Comparison of ENCODE assay signal across 18 cellular contexts in the genomic region with DNA sequence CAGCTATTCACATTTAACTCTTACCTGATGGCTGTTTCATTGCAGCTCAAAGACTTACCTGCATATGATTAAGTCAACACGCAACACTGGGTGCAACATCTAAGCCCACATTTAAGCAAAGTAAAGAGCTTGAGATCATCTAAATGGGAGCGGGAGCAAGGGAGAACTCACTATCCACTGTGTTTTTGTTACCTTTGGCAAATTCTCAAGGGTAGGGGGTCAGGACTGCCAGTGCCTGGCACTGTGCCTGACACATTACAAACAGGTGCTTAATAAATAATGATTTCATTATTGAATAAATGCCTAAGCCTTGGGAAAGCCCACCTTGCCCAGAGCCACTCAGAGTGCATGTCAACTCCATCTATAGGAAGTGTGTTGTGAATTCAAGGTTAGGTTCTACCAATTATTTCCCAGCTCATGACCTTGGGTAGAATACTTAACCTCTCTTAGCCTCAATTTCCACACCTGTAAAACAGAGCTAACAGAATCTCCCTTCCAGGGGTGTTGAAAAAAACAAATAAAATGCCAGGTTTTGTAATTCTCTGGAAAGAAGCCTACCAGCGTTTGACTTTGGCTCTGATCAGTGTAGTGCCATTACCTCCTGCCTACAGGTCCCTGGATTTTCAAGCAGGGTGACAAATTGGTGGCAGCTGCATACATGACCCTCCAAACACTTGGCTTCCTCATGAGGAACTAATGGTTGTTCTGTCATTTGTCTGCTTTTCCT.
DNase-seq lines count a peak whose midpoint lies in the region; ATAC-seq and TF ChIP-seq lines count a peak whose summit lies in the region.
"Had no signal": no experiment of that assay in that cellular context is flagged by ENCODE, and none has a peak within 500 bp of the region (broad histone marks: within the 10 kb centered on the region; RNA-seq: fewer than 3 reads in every experiment).

No MANE protein-coding gene starts in this region.

- intact Hi-C loops in adrenal gland (cut with DNase I) (no loop called here), natural killer cell (cut with micrococcal nuclease) (no loop called here), vagina (cut with DNase I) (no loop called here)

- H3K27me3 Mint-ChIP-seq in endothelial cell (ENCODE audit: unreplicated experiment) (peaks cover 4% of the 10 kb centered on the region), natural killer cell (ENCODE audit: low read depth in 2 of 2) (no peaks in the 10 kb centered on the region)

- 40 to 71% (median 60%) methylated on average over 3 of the region's 3 CpGs for WGBS in adrenal gland, 4 donors

- H3K4me1 ChIP-seq in adrenal gland (replicated peaks in 1 of 2) (peaks cover 12 to 36% of the 10 kb centered on the region in 2 donors), vagina (peaks cover 68% of the 10 kb centered on the region)

- H3K27me3 ChIP-seq in adrenal gland (no peaks in the 10 kb centered on the region), vagina (no peaks in the 10 kb centered on the region)
- H3K27me3 ChIP-seq: Peyer's patch, SJSA1 had no signal

- H3K4me1 Mint-ChIP-seq in endothelial cell (ENCODE audit: unreplicated experiment) (peaks cover 9% of the 10 kb centered on the region), natural killer cell (peaks cover 80 to 82% of the 10 kb centered on the region in 2 donors)

- H3K36me3 ChIP-seq in adrenal gland (replicated peaks in 1 of 2) (no peaks in the 10 kb centered on the region), vagina (no peaks in the 10 kb centered on the region)
- H3K36me3 ChIP-seq: Peyer's patch, SJSA1 had no signal

- peaks cover 10% of the 10 kb centered on the region for H3K36me3 Mint-ChIP-seq in endothelial cell (ENCODE audit: low read depth, unreplicated experiment)
- no peaks in the 10 kb centered on the region for H3K36me3 Mint-ChIP-seq in natural killer cell

- DNase-seq in adrenal gland (no peak), endothelial cell (ENCODE audit: low spot score) (no peak), natural killer cell (no peak), vagina (ENCODE audit: extremely low spot score in 2 of 2) (peak in 1 of 2 donors; percentile 42), cerebellar cortex (ENCODE audit: low spot score) (no peak), NCI-H82 (lab: John Stamatoyannopoulos, UW) (no peak)
- no peak for DNase-seq in activated T-cell treated with anti-CD3 and anti-CD28 coated beads, Interleukin-2, amount 50 U/mL, for 48 hours
- DNase-seq: ACHN; C1 segment of cervical spinal cord; DMS79; H7; HFFc6; KG1; NCI-H187; NCI-H526; NK-92 treated with Interleukin-12 subunit alpha and Interleukin-12 subunit beta, amount 100 ng/mL, for 24 hours; Peyer's patch had no signal

- TF ChIP-seq CTCF in adrenal gland (IDR thresholded peaks at IDR 0.05) = no peak
- no peak for TF ChIP-seq CTCF in endothelial cell (IDR thresholded peaks at IDR 0.05; ENCODE audit: unreplicated experiment)
- no peak for TF ChIP-seq CTCF in natural killer cell (IDR thresholded peaks at IDR 0.05)
- TF ChIP-seq CTCF in vagina (IDR thresholded peaks at IDR 0.05) = no peak

- no peak for ATAC-seq in natural killer cell

- H3K9me3 ChIP-seq in adrenal gland (replicated peaks in 1 of 3) = no peaks in the 10 kb centered on the region
- H3K9me3 ChIP-seq in vagina = no peaks in the 10 kb centered on the region
- H3K9me3 ChIP-seq: Peyer's patch, SJSA1 had no signal

- H3K27ac ChIP-seq in adrenal gland (peak overlapping the region in 3 of 5 donors; percentile 3 to 27 (median 22)), vagina (peak overlapping the region; percentile 86)
- H3K27ac ChIP-seq: SJSA1 had no signal

- H3K4me3 Mint-ChIP-seq in endothelial cell (ENCODE audit: unreplicated experiment) (peak overlapping the region; percentile 0), natural killer cell (peak overlapping the region; percentile 18)
- H3K4me3 Mint-ChIP-seq: HFFc6 had no signal

- H3K4me3 ChIP-seq in adrenal gland (no peak overlapping the region), vagina (no peak overlapping the region)
- H3K4me3 ChIP-seq: Peyer's patch, SJSA1 had no signal

- H3K27ac Mint-ChIP-seq in endothelial cell (ENCODE audit: unreplicated experiment) (no peak overlapping the region), natural killer cell (peak overlapping the region; percentile 80 to 83)
- H3K27ac Mint-ChIP-seq: HFFc6 had no signal

- no peaks in the 10 kb centered on the region for H3K9me3 Mint-ChIP-seq in endothelial cell (ENCODE audit: unreplicated experiment)
- H3K9me3 Mint-ChIP-seq in natural killer cell = no peaks in the 10 kb centered on the region
- H3K9me3 Mint-ChIP-seq: HFFc6 had no signal

- no peak for TF ChIP-seq POLR2A in adrenal gland (IDR thresholded peaks at IDR 0.05)
- TF ChIP-seq POLR2A in vagina (IDR thresholded peaks at IDR 0.05) = no peak
